In the genomic region with DNA sequence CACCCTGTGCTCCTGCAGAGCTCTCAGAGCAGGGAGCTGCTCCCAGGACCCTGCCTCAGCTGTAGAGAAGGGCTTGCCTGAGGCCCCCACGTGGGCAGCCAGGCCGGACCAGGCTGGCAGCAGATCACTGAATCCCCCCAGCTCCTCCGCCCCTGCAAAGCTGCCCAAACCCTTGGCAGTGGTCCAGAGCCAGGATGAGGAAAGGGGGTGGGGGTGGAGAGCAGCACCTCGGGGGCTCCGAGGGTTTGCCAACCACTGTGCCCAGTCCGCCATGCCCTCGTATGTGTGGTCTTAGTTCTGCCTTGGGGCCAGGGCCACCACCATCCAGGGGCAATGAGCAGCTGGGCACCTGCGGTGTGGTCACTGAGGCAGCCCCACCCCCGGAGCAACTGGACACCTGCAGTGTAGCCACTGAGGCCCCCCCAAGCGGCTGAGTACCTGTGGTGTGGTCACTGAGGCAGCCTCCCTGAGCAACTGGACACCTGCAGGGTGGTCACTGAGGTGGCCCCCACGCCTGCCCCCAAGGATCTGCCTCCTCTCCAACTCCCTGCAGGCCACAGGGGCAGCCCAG, we compare ENCODE assay signal across 21 cellular contexts.
"Had no signal": no experiment of that assay in that cellular context is flagged by ENCODE, and none has a peak within 500 bp of the region (broad histone marks: within the 10 kb centered on the region; RNA-seq: fewer than 3 reads in every experiment).

No MANE protein-coding gene starts in this region.

- H3K27ac ChIP-seq: heart left ventricle, neural progenitor cell, pancreas, prostate gland, skin epidermis, tibial nerve, uterus had no signal

- DNase-seq: hypothalamus; immature natural killer cell; mesendoderm; naive B cell; natural killer cell; nephron progenitor cell; retina; stimulated activated CD4-positive, alpha-beta T cell treated with anti-CD3 and anti-CD28 coated beads, Interleukin-4, amount 100 ng/mL, for 24 hours; stimulated activated naive CD4-positive, alpha-beta T cell; uterus had no signal

- H3K36me3 ChIP-seq: heart left ventricle, neural progenitor cell, pancreas, prostate gland, tibial nerve, uterus had no signal

- H3K4me3 ChIP-seq: heart left ventricle, lung, neural progenitor cell, pancreas, prostate gland, skin epidermis, tibial nerve, uterus had no signal

- H3K9ac ChIP-seq: neural progenitor cell had no signal

- H3K27me3 ChIP-seq: neural progenitor cell, pancreas, tibial nerve, uterus had no signal

- ATAC-seq: heart left ventricle; left lobe of liver; natural killer cell; pancreas; right cardiac atrium; sciatic nerve; stimulated activated effector memory CD8-positive, alpha-beta T cell treated with anti-CD3 and anti-CD28 coated beads, Interleukin-12 subunit alpha, Interleukin-12 subunit beta, amount 100 ng/mL, for 72 hours had no signal

- H3K9me3 ChIP-seq: heart left ventricle, pancreas, prostate gland, tibial nerve, uterus had no signal

- H3K4me2 ChIP-seq: neural progenitor cell had no signal

- H3K4me1 ChIP-seq: heart left ventricle, neural progenitor cell, pancreas, prostate gland, tibial nerve, uterus had no signal
